Comparison of ENCODE assay signal across 28 cellular contexts in the genomic region with DNA sequence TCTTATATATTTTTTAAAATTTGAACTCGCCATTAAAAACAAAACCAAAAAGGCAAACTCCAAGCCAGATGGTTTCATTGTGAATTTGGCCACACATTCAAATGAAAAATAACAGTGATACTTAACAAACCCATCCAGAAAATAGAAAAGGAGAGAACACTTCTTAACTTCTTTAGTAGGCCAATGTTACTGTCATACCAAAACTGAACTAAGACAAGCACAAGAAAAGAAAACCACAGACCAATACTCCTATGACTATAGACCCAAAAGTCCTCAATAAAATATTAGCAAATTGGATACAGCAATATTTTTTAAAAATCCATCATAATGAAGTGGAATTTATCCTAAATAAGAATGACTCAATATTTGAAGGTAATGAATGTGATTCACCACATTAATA.
"Had no signal": no experiment of that assay in that cellular context is flagged by ENCODE, and none has a peak within 500 bp of the region (broad histone marks: within the 10 kb centered on the region; RNA-seq: fewer than 3 reads in every experiment).

No MANE protein-coding gene starts in this region.

- H3K27me3 Mint-ChIP-seq: type B pancreatic cell had no signal

- ATAC-seq: effector memory CD8-positive, alpha-beta T cell; heart right ventricle; left cardiac atrium; left lung; mucosa of descending colon; natural killer cell treated with Interleukin-12 subunit alpha and Interleukin-12 subunit beta and Interleukin-15 and Interleukin-18, amount 100 ng/mL, for 72 hours; pancreas; sciatic nerve; stimulated activated memory B cell treated with anti-CD40 and anti-IgM and Interleukin-4, amounts not matched to agents 10 μg/mL and 1 μg/mL and 100 μg/mL, for 72 hours; stimulated activated naive CD8-positive, alpha-beta T cell treated with anti-CD3 and anti-CD28 coated beads, Interleukin-15, Interleukin-2, amounts not matched to agents 100 U/mL and 50 U/mL, for 24 hours had no signal

- H3K36me3 Mint-ChIP-seq: mesothelial cell of epicardium; naive B cell; natural killer cell treated with Interleukin-12 subunit alpha and Interleukin-12 subunit beta and Interleukin-15 and Interleukin-18, amount 100 ng/mL, for 72 hours; stimulated activated memory B cell treated with anti-CD40 and anti-IgM and Interleukin-4, amounts not matched to agents 10 μg/mL and 1 μg/mL and 100 μg/mL, for 72 hours; type B pancreatic cell had no signal

- H3K4me3 ChIP-seq: esophagus squamous epithelium, heart right ventricle, left lung, mucosa of descending colon, pancreas, smooth muscle cell, testis, tibial artery had no signal

- H3K4me1 Mint-ChIP-seq: mesothelial cell of epicardium; naive B cell; stimulated activated memory B cell treated with anti-CD40 and anti-IgM and Interleukin-4, amounts not matched to agents 10 μg/mL and 1 μg/mL and 100 μg/mL, for 72 hours had no signal

- H3K4me1 ChIP-seq: esophagus squamous epithelium, heart right ventricle, left lung, pancreas, testis, tibial artery had no signal

- H3K27ac Mint-ChIP-seq: effector memory CD8-positive, alpha-beta T cell; mesothelial cell of epicardium; naive B cell; natural killer cell treated with Interleukin-12 subunit alpha and Interleukin-12 subunit beta and Interleukin-15 and Interleukin-18, amount 100 ng/mL, for 72 hours; stimulated activated memory B cell treated with anti-CD40 and anti-IgM and Interleukin-4, amounts not matched to agents 10 μg/mL and 1 μg/mL and 100 μg/mL, for 72 hours; type B pancreatic cell had no signal

- H3K27ac ChIP-seq: esophagus squamous epithelium, heart right ventricle, left lung, neutrophil, pancreas, testis, tibial artery had no signal

- H3K4me3 Mint-ChIP-seq: effector memory CD8-positive, alpha-beta T cell; mesothelial cell of epicardium; naive B cell; natural killer cell treated with Interleukin-12 subunit alpha and Interleukin-12 subunit beta and Interleukin-15 and Interleukin-18, amount 100 ng/mL, for 72 hours; neural crest cell; stimulated activated memory B cell treated with anti-CD40 and anti-IgM and Interleukin-4, amounts not matched to agents 10 μg/mL and 1 μg/mL and 100 μg/mL, for 72 hours; type B pancreatic cell had no signal

- H3K9me3 ChIP-seq: mucosa of descending colon, pancreas, testis had no signal

- H3K27me3 ChIP-seq: esophagus squamous epithelium, heart right ventricle, left lung, neutrophil, pancreas, testis, tibial artery had no signal

- DNase-seq: cortex of kidney; effector memory CD8-positive, alpha-beta T cell; erythroblast; esophagus squamous epithelium; foreskin melanocyte; glutamatergic neuron; heart right ventricle; hippocampal formation; left cardiac atrium; left lung; mesenchymal stem cell; mucosa of descending colon; naive B cell; pancreas; stimulated activated CD4-positive, alpha-beta T cell treated with anti-CD3 and anti-CD28 coated beads, Interleukin-2, amount 100 ng/mL, for 24 hours; stimulated activated CD4-positive, alpha-beta T cell treated with anti-CD3 and anti-CD28 coated beads, Interleukin-4, amount 100 ng/mL, for 4 hours; stimulated activated naive CD8-positive, alpha-beta T cell treated with anti-CD3 and anti-CD28 coated beads, Interleukin-15, Interleukin-2, amounts not matched to agents 100 U/mL and 50 U/mL, for 24 hours; substantia nigra; testis; tibial artery had no signal

- H3K9me3 Mint-ChIP-seq: effector memory CD8-positive, alpha-beta T cell; natural killer cell treated with Interleukin-12 subunit alpha and Interleukin-12 subunit beta and Interleukin-15 and Interleukin-18, amount 100 ng/mL, for 72 hours; type B pancreatic cell had no signal
